8 cellular contexts compared by ENCODE assay signal in genomic region chr1:117605811-117606607, GRCh38. TPM values are rescaled to one million over a fixed set of nuclear protein-coding genes. Genes with fewer than 3 reads are reported as not detected.
DNase-seq lines count a peak whose midpoint lies in the region; ATAC-seq and TF ChIP-seq lines count a peak whose summit lies in the region.

Gene TENT5C (plus strand): TSS chr1:117606048. CDS start chr1:117622869, 16,821 bp downstream.

- no peaks in the 10 kb centered on the region for H3K9me3 Mint-ChIP-seq in progenitor cell of endocrine pancreas (ENCODE audit: low read depth)

- ATAC-seq in GM18498 (IDR thresholded peaks at IDR 0.05; ENCODE audit: unreplicated experiment): peak; percentile 91
- ATAC-seq in HG02884 (IDR thresholded peaks at IDR 0.05; ENCODE audit: unreplicated experiment): peak; percentile 90
- peak; percentile 96 for ATAC-seq in left ventricle myocardium superior

- peak; percentile 92 for DNase-seq in NCI-H146 treated with DMSO at 0.1 percent for 48 hours (lab: John Stamatoyannopoulos, UW; ENCODE audit: unreplicated experiment)
- peak; percentile 98 to 100 (median 98) for DNase-seq in T-helper 1 cell
- DNase-seq in amniotic stem cell (lab: John Stamatoyannopoulos, UW): peak; percentile 96
- peak; percentile 99 for DNase-seq in left ventricle myocardium superior
- DNase-seq in progenitor cell of endocrine pancreas (ENCODE audit: low spot score, unreplicated experiment): peak; percentile 98
- peak; percentile 98 for DNase-seq in ureter (ENCODE audit: low spot score)

- H3K4me1 Mint-ChIP-seq in progenitor cell of endocrine pancreas (ENCODE audit: low read depth): peaks cover 25% of the 10 kb centered on the region

- peaks cover 5% of the 10 kb centered on the region for H3K36me3 Mint-ChIP-seq in progenitor cell of endocrine pancreas (ENCODE audit: insufficient read depth)

- peak within 1 kb of the TSS; percentile 98 for H3K27ac Mint-ChIP-seq in progenitor cell of endocrine pancreas

- H3K4me3 Mint-ChIP-seq in progenitor cell of endocrine pancreas (ENCODE audit: low read depth): peak within 1 kb of the TSS; percentile 98

- no peaks in the 10 kb centered on the region for H3K27me3 Mint-ChIP-seq in progenitor cell of endocrine pancreas

- TF ChIP-seq CTCF in progenitor cell of endocrine pancreas (IDR thresholded peaks at IDR 0.05; ENCODE audit: unreplicated experiment): no peak

- intact Hi-C loops in left ventricle myocardium superior (cut with micrococcal nuclease): loop anchor here (5.0 kb wide), 1 partner anchor 76 kb away; no protein-coding TSS in a partner anchor

RNA-seq across cellular contexts. Expression of gene TENT5C, which starts in this region (rescaled TPM):
- total RNA-seq in left ventricle myocardium superior (16.7 TPM), progenitor cell of endocrine pancreas (11.4 and 13.6 TPM in 2 replicates), ureter (9.8 TPM)

Comparison
In these comparisons a context has a peak if more than half of its experiments do, and no peak if none do; other contexts are left out.
1. Peak in every context shown above with its lines: DNase-seq and ATAC-seq.